8 cellular contexts compared by ENCODE assay signal in genomic region chr12:121798807-121799174, GRCh38. TPM values are rescaled to one million over a fixed set of nuclear protein-coding genes. Genes with fewer than 3 reads are reported as not detected.
A peak's percentile ranks its signal among the peaks of the same experiment; 100 is the strongest.
DNase-seq lines count a peak whose midpoint lies in the region; ATAC-seq, FAIRE-seq and TF ChIP-seq lines count a peak whose summit lies in the region.

No MANE protein-coding gene starts in this region.

- ATAC-seq in stimulated activated naive CD8-positive, alpha-beta T cell treated with anti-CD3 and anti-CD28 coated beads, Interleukin-15, amount 100 ng/mL, for 72 hours = no peak
- ATAC-seq in HG02798 (IDR thresholded peaks at IDR 0.05; ENCODE audit: poor library complexity, unreplicated experiment) = no peak

- H3K27me3 ChIP-seq in keratinocyte (ENCODE audit: control insufficient read depth, extremely low read depth, insufficient read depth, low read length) = no peaks in the 10 kb centered on the region

- peaks cover 11% of the 10 kb centered on the region for H3K79me2 ChIP-seq in keratinocyte (ENCODE audit: control insufficient read depth, insufficient read depth, low read length)

- H3K27ac ChIP-seq in keratinocyte (ENCODE audit: control insufficient read depth, insufficient read depth, low read length) = peak overlapping the region; percentile 90

- H3K27me3 Mint-ChIP-seq in activated naive CD8-positive, alpha-beta T cell = no peaks in the 10 kb centered on the region
- no peaks in the 10 kb centered on the region for H3K27me3 Mint-ChIP-seq in stimulated activated naive CD8-positive, alpha-beta T cell treated with anti-CD3 and anti-CD28 coated beads, Interleukin-15, amount 100 ng/mL, for 72 hours

- H3K4me1 Mint-ChIP-seq in activated naive CD8-positive, alpha-beta T cell (ENCODE audit: low read depth) = peaks cover 52% of the 10 kb centered on the region
- H3K4me1 Mint-ChIP-seq in stimulated activated naive CD8-positive, alpha-beta T cell treated with anti-CD3 and anti-CD28 coated beads, Interleukin-15, amount 100 ng/mL, for 72 hours = peaks cover 63% of the 10 kb centered on the region

- H3K9me3 Mint-ChIP-seq in activated naive CD8-positive, alpha-beta T cell (ENCODE audit: low read depth) = no peaks in the 10 kb centered on the region
- no peaks in the 10 kb centered on the region for H3K9me3 Mint-ChIP-seq in stimulated activated naive CD8-positive, alpha-beta T cell treated with anti-CD3 and anti-CD28 coated beads, Interleukin-15, amount 100 ng/mL, for 72 hours

- peak; percentile 64 for DNase-seq in DMS53 (lab: John Stamatoyannopoulos, UW)
- no peak for DNase-seq in DMS53 treated with DMSO at 0.1 percent for 48 hours (lab: John Stamatoyannopoulos, UW; ENCODE audit: unreplicated experiment)
- no peak for DNase-seq in keratinocyte (ENCODE audit: low read depth, low spot score)
- DNase-seq in stimulated activated naive CD8-positive, alpha-beta T cell treated with anti-CD3 and anti-CD28 coated beads, Interleukin-15, amount 100 ng/mL, for 72 hours = no peak
- no peak for DNase-seq in NCI-H1105 (lab: John Stamatoyannopoulos, UW)
- no peak for DNase-seq in GM19240 (ENCODE audit: insufficient read length, low spot score)

- no peak for FAIRE-seq in keratinocyte (lab: Jason Lieb, UNC)

- peaks cover 5 to 6% of the 10 kb centered on the region in 2 experiments for H3K36me3 ChIP-seq in keratinocyte (ENCODE audit: control insufficient read depth in 2 of 2, extremely low read depth in 1 of 2, insufficient read depth in 2 of 2, low read length in 2 of 2)

- peak overlapping the region; percentile 83 for H3K4me2 ChIP-seq in keratinocyte (ENCODE audit: control insufficient read depth, extremely low read depth, insufficient read depth, low read depth, low read length)

- H3K4me1 ChIP-seq in keratinocyte (ENCODE audit: control insufficient read depth, extremely low read depth, insufficient read depth, low read length) = peaks cover 54% of the 10 kb centered on the region

- peak overlapping the region; percentile 92 for H3K27ac Mint-ChIP-seq in activated naive CD8-positive, alpha-beta T cell
- H3K27ac Mint-ChIP-seq in stimulated activated naive CD8-positive, alpha-beta T cell treated with anti-CD3 and anti-CD28 coated beads, Interleukin-15, amount 100 ng/mL, for 72 hours = peak overlapping the region in 1 of 2 donors; percentile 85

- H3K9me1 ChIP-seq in keratinocyte (ENCODE audit: control insufficient read depth, extremely low read depth, insufficient read depth, low read length) = no peaks in the 10 kb centered on the region

- no peaks in the 10 kb centered on the region for H4K20me1 ChIP-seq in keratinocyte (ENCODE audit: control insufficient read depth, extremely low read depth, insufficient read depth, low read length)

- no peak overlapping the region for H2AFZ ChIP-seq in keratinocyte (ENCODE audit: control insufficient read depth, low read length)

- dilution Hi-C loops in keratinocyte (cut with MboI; ENCODE audit: extremely low pct_ligation_motif_present, low sequenced_read_pairs) = no loop called here

- H3K36me3 Mint-ChIP-seq in activated naive CD8-positive, alpha-beta T cell = peaks cover 2% of the 10 kb centered on the region

- H3K4me3 Mint-ChIP-seq in activated naive CD8-positive, alpha-beta T cell = peak overlapping the region; percentile 87
- peak overlapping the region; percentile 82 to 90 for H3K4me3 Mint-ChIP-seq in stimulated activated naive CD8-positive, alpha-beta T cell treated with anti-CD3 and anti-CD28 coated beads, Interleukin-15, amount 100 ng/mL, for 72 hours

- peak overlapping the region; percentile 98 for H3K9ac ChIP-seq in keratinocyte (ENCODE audit: control insufficient read depth, extremely low read depth, insufficient read depth, low read length)

- no peak for TF ChIP-seq CTCF in keratinocyte (optimal IDR thresholded peaks at IDR 0.05 in 1 of 3, IDR thresholded peaks at IDR 0.05 in 1 of 3, conservative IDR thresholded peaks at IDR 0.05 in 1 of 3; ENCODE audit: extremely low read depth in 1 of 3, insufficient read depth in 2 of 3, low read length in 3 of 3)

- H3K4me3 ChIP-seq in keratinocyte (ENCODE audit: control insufficient read depth in 2 of 3, extremely low read depth in 1 of 3, insufficient read depth in 2 of 3, low read depth in 1 of 3, low read length in 3 of 3) = peak overlapping the region; percentile 27 to 50 (median 31)

- H3K9me3 ChIP-seq in keratinocyte (ENCODE audit: control insufficient read depth, low read depth, low read length) = no peaks in the 10 kb centered on the region

RNA-seq across cellular contexts. Expression of gene SETD1B, which starts 5.0 kb away (rescaled TPM):
- polyA plus RNA-seq in keratinocyte = 0.71 to 1.2 TPM (median 0.72 TPM) in 3 replicates
- 2.3 TPM for polyA plus RNA-seq in keratinocyte (2011; ENCODE audit: low read depth)
- polyA plus RNA-seq in keratinocyte (2011; cell fraction: cytosol; rRNA removed) = 0.83 and 1.4 TPM in 2 replicates
- polyA plus RNA-seq in keratinocyte (2011; cell fraction: nucleus; rRNA removed) = 7.9 and 9.7 TPM in 2 replicates
- polyA plus RNA-seq in keratinocyte (2012; ENCODE audit: low replicate concordance) = 5.2 and 6.0 TPM in 2 replicates
- polyA minus RNA-seq in keratinocyte = 1.5 to 8.6 TPM (median 2.4 TPM) in 3 replicates
- polyA minus RNA-seq in keratinocyte (2011; cell fraction: cytosol; rRNA and poly(A)+ RNA removed) = 4.0 TPM
- polyA minus RNA-seq in keratinocyte (2011; cell fraction: nucleus; rRNA and poly(A)+ RNA removed) = 5.5 and 6.5 TPM in 2 replicates

RNA-seq across cellular contexts. Expression of gene RHOF, which starts 5.3 kb away (rescaled TPM):
- 2.8 to 4.3 TPM (median 4.1 TPM) in 3 replicates for polyA plus RNA-seq in keratinocyte
- polyA plus RNA-seq in keratinocyte (2011; ENCODE audit: low read depth) = 3.3 TPM
- 3.1 and 5.3 TPM in 2 replicates for polyA plus RNA-seq in keratinocyte (2011; cell fraction: cytosol; rRNA removed)
- 4.8 and 5.9 TPM in 2 replicates for polyA plus RNA-seq in keratinocyte (2011; cell fraction: nucleus; rRNA removed)
- polyA plus RNA-seq in keratinocyte (2012; ENCODE audit: low replicate concordance) = 2.5 and 6.1 TPM in 2 replicates
- polyA minus RNA-seq in keratinocyte = 7.0 to 7.7 TPM (median 7.7 TPM) in 3 replicates
- polyA minus RNA-seq in keratinocyte (2011; cell fraction: cytosol; rRNA and poly(A)+ RNA removed) = 11.5 TPM
- 3.7 and 4.3 TPM in 2 replicates for polyA minus RNA-seq in keratinocyte (2011; cell fraction: nucleus; rRNA and poly(A)+ RNA removed)

RNA-seq across cellular contexts. Expression of gene HPD, which starts 59.9 kb away (rescaled TPM):
- polyA plus RNA-seq in keratinocyte = not detected in 3 replicates
- not detected for polyA plus RNA-seq in keratinocyte (2011; ENCODE audit: low read depth)
- polyA plus RNA-seq in keratinocyte (2011; cell fraction: cytosol; rRNA removed) = not detected in 2 replicates
- not detected in 2 replicates for polyA plus RNA-seq in keratinocyte (2011; cell fraction: nucleus; rRNA removed)
- polyA plus RNA-seq in keratinocyte (2012; ENCODE audit: low replicate concordance) = not detected in 2 replicates
- not detected in 3 replicates for polyA minus RNA-seq in keratinocyte
- not detected for polyA minus RNA-seq in keratinocyte (2011; cell fraction: cytosol; rRNA and poly(A)+ RNA removed)
- not detected in 2 replicates for polyA minus RNA-seq in keratinocyte (2011; cell fraction: nucleus; rRNA and poly(A)+ RNA removed)
